1 cellular context compared by ENCODE assay signal in the genomic region with DNA sequence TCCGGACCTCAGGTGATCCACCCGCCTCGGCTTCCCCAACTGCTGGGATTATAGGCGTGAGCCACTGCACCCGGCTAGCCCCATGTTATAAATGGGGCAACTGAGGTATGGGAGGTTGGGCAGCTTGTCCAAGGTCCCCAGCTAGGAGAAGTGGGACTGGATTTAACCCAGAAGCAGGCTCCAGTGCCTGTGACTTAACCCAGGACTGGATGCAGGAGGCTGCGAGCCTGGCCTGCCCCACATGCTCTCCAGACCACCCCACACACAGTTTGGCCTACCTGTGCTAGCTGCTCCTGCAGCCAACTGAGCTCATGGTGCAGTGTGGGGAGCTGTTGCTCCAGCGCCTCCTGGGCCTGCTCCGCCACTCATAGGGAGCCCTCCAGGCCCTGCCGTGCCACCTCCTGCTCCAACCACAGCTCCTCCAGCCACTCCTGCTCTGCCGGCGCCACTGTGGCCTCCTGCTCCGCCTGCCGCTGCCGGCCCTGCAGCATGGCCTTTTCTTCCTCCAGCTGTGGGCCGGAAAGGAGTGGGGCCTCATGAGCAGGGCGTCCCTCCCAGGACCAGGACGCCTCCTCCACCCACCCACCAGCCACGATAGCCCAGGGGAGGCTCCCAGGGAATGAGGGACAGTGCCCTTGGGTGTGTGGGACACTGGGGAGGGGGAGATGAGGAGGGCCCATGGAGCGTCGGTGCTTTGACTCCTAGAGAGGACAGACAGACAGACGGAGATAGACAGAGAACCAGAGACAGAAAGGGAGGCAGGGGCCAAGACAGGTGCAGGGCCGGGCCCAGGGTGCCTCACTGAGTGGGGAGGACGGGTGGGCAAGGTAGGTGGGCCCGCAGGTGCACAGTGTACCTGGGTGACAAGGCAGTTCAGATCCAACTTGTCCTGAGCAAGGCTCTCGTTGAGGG.
TF ChIP-seq lines count a peak whose summit lies in the region.

No MANE protein-coding gene starts in this region.

TF ChIP-seq in K562, 482 proteins besides CTCF, POLR2A, EP300 and RAD21 (continued from another document and continues in another):
- TF ChIP-seq, protein P1, sequence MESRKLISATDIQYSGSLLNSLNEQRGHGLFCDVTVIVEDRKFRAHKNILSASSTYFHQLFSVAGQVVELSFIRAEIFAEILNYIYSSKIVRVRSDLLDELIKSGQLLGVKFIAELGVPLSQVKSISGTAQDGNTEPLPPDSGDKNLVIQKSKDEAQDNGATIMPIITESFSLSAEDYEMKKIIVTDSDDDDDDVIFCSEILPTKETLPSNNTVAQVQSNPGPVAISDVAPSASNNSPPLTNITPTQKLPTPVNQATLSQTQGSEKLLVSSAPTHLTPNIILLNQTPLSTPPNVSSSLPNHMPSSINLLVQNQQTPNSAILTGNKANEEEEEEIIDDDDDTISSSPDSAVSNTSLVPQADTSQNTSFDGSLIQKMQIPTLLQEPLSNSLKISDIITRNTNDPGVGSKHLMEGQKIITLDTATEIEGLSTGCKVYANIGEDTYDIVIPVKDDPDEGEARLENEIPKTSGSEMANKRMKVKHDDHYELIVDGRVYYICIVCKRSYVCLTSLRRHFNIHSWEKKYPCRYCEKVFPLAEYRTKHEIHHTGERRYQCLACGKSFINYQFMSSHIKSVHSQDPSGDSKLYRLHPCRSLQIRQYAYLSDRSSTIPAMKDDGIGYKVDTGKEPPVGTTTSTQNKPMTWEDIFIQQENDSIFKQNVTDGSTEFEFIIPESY (CRISPR knock-in tag; IDR thresholded peaks at IDR 0.05): peak; percentile 82; the same call in 1 of the 2 replicates
- TF ChIP-seq PTBP1 (IDR thresholded peaks at IDR 0.05; ENCODE audit: low read depth, low read length) (no peak), CBX8 (IDR thresholded peaks at IDR 0.05; ENCODE audit: borderline replicate concordance, extremely low read depth, low read depth, low read length, poor library complexity, severe bottlenecking) (no peak), KLF1 (tag; IDR thresholded peaks at IDR 0.05) (peak; percentile 65; the same call in 1 of the 2 replicates), JUN (IDR thresholded peaks at IDR 0.05; ENCODE audit: borderline replicate concordance, low read depth, low read length) (no peak), JUN (CRISPR knock-in tag; IDR thresholded peaks at IDR 0.05; ENCODE audit: borderline replicate concordance) (peak; percentile 87; the same call in 1 of the 2 replicates), MED1 (CRISPR knock-in tag; IDR thresholded peaks at IDR 0.05; ENCODE audit: borderline replicate concordance) (0 out of 2 replicates have a peak, but pooled peaks have one; percentile 90), NFE2L1 (tag; IDR thresholded peaks at IDR 0.05; ENCODE audit: borderline replicate concordance, low read depth) (no peak), RB1 (IDR thresholded peaks at IDR 0.05; ENCODE audit: low read depth) (0 out of 2 replicates have a peak, but pooled peaks have one; percentile 49), RBFOX2 (IDR thresholded peaks at IDR 0.05; ENCODE audit: low read depth, low read length) (peak; percentile 70), CREBBP (IDR thresholded peaks at IDR 0.05; ENCODE audit: low read depth, low read length) (no peak), MYNN (IDR thresholded peaks at IDR 0.05) (0 out of 2 replicates have a peak, but pooled peaks have one; percentile 25), MYNN (CRISPR knock-in tag; IDR thresholded peaks at IDR 0.05) (no peak), ZNF282 (CRISPR knock-in tag; IDR thresholded peaks at IDR 0.05) (0 out of 2 replicates have a peak, but pooled peaks have one; percentile 35), FUS (optimal IDR thresholded peaks at IDR 0.05; ENCODE audit: low read depth, low read length) (no peak), EGR1 (conservative IDR thresholded peaks at IDR 0.05) (no peak), BRCA1 (IDR thresholded peaks at IDR 0.05) (no peak), BRCA1 (CRISPR knock-in tag; IDR thresholded peaks at IDR 0.05) (peak; percentile 75; the same call in 1 of the 2 replicates), HNRNPL (IDR thresholded peaks at IDR 0.05; ENCODE audit: low read depth, low read length) (no peak), NR2C2 (CRISPR knock-in tag; IDR thresholded peaks at IDR 0.05) (peak; percentile 68; the same call in 1 of the 2 replicates), NR2C2 (tag; IDR thresholded peaks at IDR 0.05) (no peak), ZNF57 (CRISPR knock-in tag; IDR thresholded peaks at IDR 0.05) (no peak), NCOA2 (IDR thresholded peaks at IDR 0.05; ENCODE audit: partially characterized antibody in 2 of 2) (no peak), XRCC5 (IDR thresholded peaks at IDR 0.05; ENCODE audit: low read depth, low read length) (no peak), FOXA3 (CRISPR knock-in tag; conservative IDR thresholded peaks at IDR 0.05 in 1 of 2, IDR thresholded peaks at IDR 0.05 in 1 of 2) (peak in 1 of 2 experiments; percentile 80; a peak in 2 of 4 replicates), CBFB (CRISPR knock-in tag; IDR thresholded peaks at IDR 0.05) (peak; percentile 14; the same call in 1 of the 2 replicates), ILF3 (IDR thresholded peaks at IDR 0.05; ENCODE audit: borderline replicate concordance) (no peak), ZNF584 (CRISPR knock-in tag; IDR thresholded peaks at IDR 0.05; ENCODE audit: low read depth) (no peak), ZNF124 (CRISPR knock-in tag; IDR thresholded peaks at IDR 0.05) (0 out of 2 replicates have a peak, but pooled peaks have one; percentile 84), ZNF436 (CRISPR knock-in tag; IDR thresholded peaks at IDR 0.05) (no peak), NR1H2 (CRISPR knock-in tag; IDR thresholded peaks at IDR 0.05) (no peak), RFX1 (IDR thresholded peaks at IDR 0.05) (no peak), ZNF766 (CRISPR knock-in tag; conservative IDR thresholded peaks at IDR 0.05) (no peak), ZBTB1 (CRISPR knock-in tag; IDR thresholded peaks at IDR 0.05; ENCODE audit: borderline replicate concordance, low read depth) (0 out of 2 replicates have a peak, but pooled peaks have one; percentile 18), FOXM1 (IDR thresholded peaks at IDR 0.05; ENCODE audit: low read depth) (no peak), FOXM1 (CRISPR knock-in tag; IDR thresholded peaks at IDR 0.05; ENCODE audit: low read depth) (0 out of 2 replicates have a peak, but pooled peaks have one; percentile 17), ETS2 (tag; IDR thresholded peaks at IDR 0.05; ENCODE audit: borderline replicate concordance, poor library complexity, severe bottlenecking) (no peak)
- TF ChIP-seq, protein P2, sequence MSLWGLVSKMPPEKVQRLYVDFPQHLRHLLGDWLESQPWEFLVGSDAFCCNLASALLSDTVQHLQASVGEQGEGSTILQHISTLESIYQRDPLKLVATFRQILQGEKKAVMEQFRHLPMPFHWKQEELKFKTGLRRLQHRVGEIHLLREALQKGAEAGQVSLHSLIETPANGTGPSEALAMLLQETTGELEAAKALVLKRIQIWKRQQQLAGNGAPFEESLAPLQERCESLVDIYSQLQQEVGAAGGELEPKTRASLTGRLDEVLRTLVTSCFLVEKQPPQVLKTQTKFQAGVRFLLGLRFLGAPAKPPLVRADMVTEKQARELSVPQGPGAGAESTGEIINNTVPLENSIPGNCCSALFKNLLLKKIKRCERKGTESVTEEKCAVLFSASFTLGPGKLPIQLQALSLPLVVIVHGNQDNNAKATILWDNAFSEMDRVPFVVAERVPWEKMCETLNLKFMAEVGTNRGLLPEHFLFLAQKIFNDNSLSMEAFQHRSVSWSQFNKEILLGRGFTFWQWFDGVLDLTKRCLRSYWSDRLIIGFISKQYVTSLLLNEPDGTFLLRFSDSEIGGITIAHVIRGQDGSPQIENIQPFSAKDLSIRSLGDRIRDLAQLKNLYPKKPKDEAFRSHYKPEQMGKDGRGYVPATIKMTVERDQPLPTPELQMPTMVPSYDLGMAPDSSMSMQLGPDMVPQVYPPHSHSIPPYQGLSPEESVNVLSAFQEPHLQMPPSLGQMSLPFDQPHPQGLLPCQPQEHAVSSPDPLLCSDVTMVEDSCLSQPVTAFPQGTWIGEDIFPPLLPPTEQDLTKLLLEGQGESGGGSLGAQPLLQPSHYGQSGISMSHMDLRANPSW (CRISPR knock-in tag; IDR thresholded peaks at IDR 0.05): peak; percentile 36; the same call in 1 of the 2 replicates
- TF ChIP-seq, protein P3, sequence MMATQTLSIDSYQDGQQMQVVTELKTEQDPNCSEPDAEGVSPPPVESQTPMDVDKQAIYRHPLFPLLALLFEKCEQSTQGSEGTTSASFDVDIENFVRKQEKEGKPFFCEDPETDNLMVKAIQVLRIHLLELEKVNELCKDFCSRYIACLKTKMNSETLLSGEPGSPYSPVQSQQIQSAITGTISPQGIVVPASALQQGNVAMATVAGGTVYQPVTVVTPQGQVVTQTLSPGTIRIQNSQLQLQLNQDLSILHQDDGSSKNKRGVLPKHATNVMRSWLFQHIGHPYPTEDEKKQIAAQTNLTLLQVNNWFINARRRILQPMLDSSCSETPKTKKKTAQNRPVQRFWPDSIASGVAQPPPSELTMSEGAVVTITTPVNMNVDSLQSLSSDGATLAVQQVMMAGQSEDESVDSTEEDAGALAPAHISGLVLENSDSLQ (IDR thresholded peaks at IDR 0.05): no peak
- TF ChIP-seq, protein P4, sequence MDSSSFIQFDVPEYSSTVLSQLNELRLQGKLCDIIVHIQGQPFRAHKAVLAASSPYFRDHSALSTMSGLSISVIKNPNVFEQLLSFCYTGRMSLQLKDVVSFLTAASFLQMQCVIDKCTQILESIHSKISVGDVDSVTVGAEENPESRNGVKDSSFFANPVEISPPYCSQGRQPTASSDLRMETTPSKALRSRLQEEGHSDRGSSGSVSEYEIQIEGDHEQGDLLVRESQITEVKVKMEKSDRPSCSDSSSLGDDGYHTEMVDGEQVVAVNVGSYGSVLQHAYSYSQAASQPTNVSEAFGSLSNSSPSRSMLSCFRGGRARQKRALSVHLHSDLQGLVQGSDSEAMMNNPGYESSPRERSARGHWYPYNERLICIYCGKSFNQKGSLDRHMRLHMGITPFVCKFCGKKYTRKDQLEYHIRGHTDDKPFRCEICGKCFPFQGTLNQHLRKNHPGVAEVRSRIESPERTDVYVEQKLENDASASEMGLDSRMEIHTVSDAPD (CRISPR knock-in tag; IDR thresholded peaks at IDR 0.05): no peak
- TF ChIP-seq, protein P5, sequence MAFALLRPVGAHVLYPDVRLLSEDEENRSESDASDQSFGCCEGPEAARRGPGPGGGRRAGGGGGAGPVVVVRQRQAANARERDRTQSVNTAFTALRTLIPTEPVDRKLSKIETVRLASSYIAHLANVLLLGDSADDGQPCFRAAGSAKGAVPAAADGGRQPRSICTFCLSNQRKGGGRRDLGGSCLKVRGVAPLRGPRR (CRISPR knock-in tag; IDR thresholded peaks at IDR 0.05): no peak
- TF ChIP-seq, protein P6, sequence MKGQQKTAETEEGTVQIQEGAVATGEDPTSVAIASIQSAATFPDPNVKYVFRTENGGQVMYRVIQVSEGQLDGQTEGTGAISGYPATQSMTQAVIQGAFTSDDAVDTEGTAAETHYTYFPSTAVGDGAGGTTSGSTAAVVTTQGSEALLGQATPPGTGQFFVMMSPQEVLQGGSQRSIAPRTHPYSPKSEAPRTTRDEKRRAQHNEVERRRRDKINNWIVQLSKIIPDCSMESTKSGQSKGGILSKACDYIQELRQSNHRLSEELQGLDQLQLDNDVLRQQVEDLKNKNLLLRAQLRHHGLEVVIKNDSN (CRISPR knock-in tag; IDR thresholded peaks at IDR 0.05): peak; percentile 64
- TF ChIP-seq, protein P7, sequence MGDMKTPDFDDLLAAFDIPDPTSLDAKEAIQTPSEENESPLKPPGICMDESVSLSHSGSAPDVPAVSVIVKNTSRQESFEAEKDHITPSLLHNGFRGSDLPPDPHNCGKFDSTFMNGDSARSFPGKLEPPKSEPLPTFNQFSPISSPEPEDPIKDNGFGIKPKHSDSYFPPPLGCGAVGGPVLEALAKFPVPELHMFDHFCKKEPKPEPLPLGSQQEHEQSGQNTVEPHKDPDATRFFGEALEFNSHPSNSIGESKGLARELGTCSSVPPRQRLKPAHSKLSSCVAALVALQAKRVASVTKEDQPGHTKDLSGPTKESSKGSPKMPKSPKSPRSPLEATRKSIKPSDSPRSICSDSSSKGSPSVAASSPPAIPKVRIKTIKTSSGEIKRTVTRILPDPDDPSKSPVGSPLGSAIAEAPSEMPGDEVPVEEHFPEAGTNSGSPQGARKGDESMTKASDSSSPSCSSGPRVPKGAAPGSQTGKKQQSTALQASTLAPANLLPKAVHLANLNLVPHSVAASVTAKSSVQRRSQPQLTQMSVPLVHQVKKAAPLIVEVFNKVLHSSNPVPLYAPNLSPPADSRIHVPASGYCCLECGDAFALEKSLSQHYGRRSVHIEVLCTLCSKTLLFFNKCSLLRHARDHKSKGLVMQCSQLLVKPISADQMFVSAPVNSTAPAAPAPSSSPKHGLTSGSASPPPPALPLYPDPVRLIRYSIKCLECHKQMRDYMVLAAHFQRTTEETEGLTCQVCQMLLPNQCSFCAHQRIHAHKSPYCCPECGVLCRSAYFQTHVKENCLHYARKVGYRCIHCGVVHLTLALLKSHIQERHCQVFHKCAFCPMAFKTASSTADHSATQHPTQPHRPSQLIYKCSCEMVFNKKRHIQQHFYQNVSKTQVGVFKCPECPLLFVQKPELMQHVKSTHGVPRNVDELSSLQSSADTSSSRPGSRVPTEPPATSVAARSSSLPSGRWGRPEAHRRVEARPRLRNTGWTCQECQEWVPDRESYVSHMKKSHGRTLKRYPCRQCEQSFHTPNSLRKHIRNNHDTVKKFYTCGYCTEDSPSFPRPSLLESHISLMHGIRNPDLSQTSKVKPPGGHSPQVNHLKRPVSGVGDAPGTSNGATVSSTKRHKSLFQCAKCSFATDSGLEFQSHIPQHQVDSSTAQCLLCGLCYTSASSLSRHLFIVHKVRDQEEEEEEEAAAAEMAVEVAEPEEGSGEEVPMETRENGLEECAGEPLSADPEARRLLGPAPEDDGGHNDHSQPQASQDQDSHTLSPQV (IDR thresholded peaks at IDR 0.05): no peak
- TF ChIP-seq, protein P8, sequence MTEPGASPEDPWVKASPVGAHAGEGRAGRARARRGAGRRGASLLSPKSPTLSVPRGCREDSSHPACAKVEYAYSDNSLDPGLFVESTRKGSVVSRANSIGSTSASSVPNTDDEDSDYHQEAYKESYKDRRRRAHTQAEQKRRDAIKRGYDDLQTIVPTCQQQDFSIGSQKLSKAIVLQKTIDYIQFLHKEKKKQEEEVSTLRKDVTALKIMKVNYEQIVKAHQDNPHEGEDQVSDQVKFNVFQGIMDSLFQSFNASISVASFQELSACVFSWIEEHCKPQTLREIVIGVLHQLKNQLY (CRISPR knock-in tag; conservative IDR thresholded peaks at IDR 0.05): peak in 1 of 2 experiments; percentile 23; a peak in 1 of 4 replicates
